8 cellular contexts compared by ENCODE assay signal in the genomic region with DNA sequence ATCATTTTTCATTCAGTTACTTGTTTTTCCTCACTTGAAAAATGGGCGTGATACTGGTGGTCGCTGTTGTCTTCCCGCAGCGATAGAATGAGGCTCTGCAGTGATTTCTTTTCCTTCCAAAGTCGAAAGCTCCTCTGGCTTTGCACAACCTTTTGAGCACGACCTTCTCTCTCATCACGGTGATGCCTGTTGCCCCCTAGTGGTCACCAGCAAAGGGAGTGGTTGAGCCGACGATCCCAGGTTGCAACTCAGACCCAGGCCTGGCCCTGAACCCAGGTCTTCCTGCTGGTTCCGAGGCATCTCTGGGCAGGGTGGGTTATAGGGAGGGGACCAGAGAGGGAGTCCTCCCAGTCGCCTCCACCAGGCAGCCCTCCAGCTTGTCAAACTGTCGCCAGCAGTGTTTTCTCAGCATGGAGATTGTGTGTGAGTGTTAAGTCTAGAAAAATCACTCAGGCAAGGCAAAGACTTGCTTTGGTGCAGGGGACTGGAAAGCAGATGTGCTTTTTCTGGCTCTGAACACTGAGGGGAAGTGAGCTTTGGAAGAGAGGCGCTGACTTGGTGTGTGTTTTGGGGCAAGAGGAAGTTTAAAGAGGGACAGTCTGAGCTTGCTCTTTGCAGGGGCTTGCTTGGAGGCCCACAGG.
A peak's percentile ranks its signal among the peaks of the same experiment; 100 is the strongest.
DNase-seq lines count a peak whose midpoint lies in the region; ATAC-seq, FAIRE-seq and TF ChIP-seq lines count a peak whose summit lies in the region.

No MANE protein-coding gene starts in this region.

- FAIRE-seq in H54 (lab: Jason Lieb, UNC) = peak; percentile 41

- H3K27ac ChIP-seq in mucosa of rectum (ENCODE audit: low read depth in 2 of 2, low read length in 2 of 2) = no peak overlapping the region

- peak; percentile 64 for DNase-seq in BE2C
- peak; percentile 61 for DNase-seq in H54 (ENCODE audit: insufficient read length, low spot score)
- DNase-seq in NCI-H748 treated with DMSO at 0.1 percent for 48 hours (lab: John Stamatoyannopoulos, UW) = peak; percentile 10
- peak; percentile 5 for DNase-seq in activated CD8-positive, alpha-beta memory T cell treated with anti-CD3 and anti-CD28 coated beads, Interleukin-2, amount 50 U/mL, for 1 hour (ENCODE audit: extremely low read depth)
- peak; percentile 66 for DNase-seq in epithelial cell of esophagus (ENCODE audit: low read depth)
- DNase-seq in stimulated activated CD8-positive, alpha-beta memory T cell treated with anti-CD3 and anti-CD28 coated beads, Interleukin-7, amount 100 ng/mL, for 24 hours (ENCODE audit: low read depth) = peak; percentile 21

- no peak for ATAC-seq in GM19455 (IDR thresholded peaks at IDR 0.05; ENCODE audit: unreplicated experiment)

- H3K36me3 ChIP-seq in BE2C = no peaks in the 10 kb centered on the region
- H3K36me3 ChIP-seq in mucosa of rectum (ENCODE audit: control insufficient read depth in 2 of 2, insufficient read depth in 2 of 2, low read length in 2 of 2) = no peaks in the 10 kb centered on the region

- no peak overlapping the region for H3K9ac ChIP-seq in mucosa of rectum (ENCODE audit: low read depth in 1 of 2, low read length in 2 of 2)

- H3K4me1 ChIP-seq in BE2C = no peaks in the 10 kb centered on the region
- peaks cover 0 to 5% of the 10 kb centered on the region in 2 donors for H3K4me1 ChIP-seq in mucosa of rectum (ENCODE audit: control insufficient read depth in 2 of 2, insufficient read depth in 2 of 2, low read length in 2 of 2)

- H3K4me3 ChIP-seq in BE2C (ENCODE audit: low read depth, low read length) (peak overlapping the region; percentile 36), epithelial cell of esophagus (ENCODE audit: low read length) (peak overlapping the region; percentile 18), mucosa of rectum (ENCODE audit: low read length in 2 of 2) (peak overlapping the region; percentile 18 to 41)

- TF ChIP-seq CTCF in BE2C (IDR thresholded peaks at IDR 0.05; ENCODE audit: low read depth, low read length) (peak; percentile 81), epithelial cell of esophagus (IDR thresholded peaks at IDR 0.05; ENCODE audit: insufficient read depth, low read depth, low read length, missing control alignments) (peak; percentile 87)

- H3K9me3 ChIP-seq in BE2C (no peaks in the 10 kb centered on the region), mucosa of rectum (ENCODE audit: control insufficient read depth in 2 of 2, low read length in 2 of 2) (no peaks in the 10 kb centered on the region)

- no peaks in the 10 kb centered on the region for H3K27me3 ChIP-seq in BE2C
- H3K27me3 ChIP-seq in mucosa of rectum (ENCODE audit: control insufficient read depth in 2 of 2, insufficient read depth in 2 of 2, low read length in 2 of 2) = no peaks in the 10 kb centered on the region

- no peak for TF ChIP-seq POLR2A in H54 (IDR thresholded peaks at IDR 0.05; ENCODE audit: low read depth, low read length)

Comparison
In these comparisons a context has a peak if more than half of its experiments do, and no peak if none do; other contexts are left out.
1. DNase-seq: peak in every context shown above with its lines; median percentile 66 in epithelial cell of esophagus; 64 in BE2C; 61 in H54; 21 in stimulated activated CD8-positive, alpha-beta memory T cell treated with anti-CD3 and anti-CD28 coated beads, Interleukin-7, amount 100 ng/mL, for 24 hours; 10 in NCI-H748 treated with DMSO at 0.1 percent for 48 hours; 5 in activated CD8-positive, alpha-beta memory T cell treated with anti-CD3 and anti-CD28 coated beads, Interleukin-2, amount 50 U/mL, for 1 hour.